12 cellular contexts compared by ENCODE assay signal in the genomic region with DNA sequence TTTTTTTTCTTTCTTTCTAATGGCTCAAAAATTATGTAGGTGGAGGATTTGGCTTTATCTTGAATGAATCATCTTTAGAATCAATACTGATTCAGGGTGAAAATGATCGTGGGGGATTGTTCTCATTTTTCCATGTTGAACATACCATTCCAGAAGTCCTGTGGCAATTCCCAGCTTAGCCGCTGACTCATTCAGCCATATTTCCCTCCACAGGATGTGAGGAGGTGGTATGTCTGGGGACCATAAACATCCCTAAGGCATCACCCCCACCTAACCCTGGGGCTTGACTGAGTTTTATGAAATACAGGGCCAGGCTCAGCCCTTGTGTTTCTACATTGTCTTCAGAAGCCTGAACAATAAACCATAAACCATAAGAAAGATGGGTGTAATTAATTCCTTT.
DNase-seq lines count a peak whose midpoint lies in the region; ATAC-seq, FAIRE-seq and TF ChIP-seq lines count a peak whose summit lies in the region.
"Had no signal": no experiment of that assay in that cellular context is flagged by ENCODE, and none has a peak within 500 bp of the region (broad histone marks: within the 10 kb centered on the region; RNA-seq: fewer than 3 reads in every experiment).

No MANE protein-coding gene starts in this region.

- FAIRE-seq in small intestine (lab: Jason Lieb, UNC): no peak

- CTCF ChIA-PET in HCT116 (lab: Charles Lee): no interaction called here

- H3K36me3 ChIP-seq in HCT116 (ENCODE audit: control insufficient read depth in 1 of 2, insufficient read depth in 2 of 2, low read length in 2 of 2) (no peaks in the 10 kb centered on the region), small intestine (ENCODE audit: control insufficient read depth in 2 of 2, insufficient read depth in 2 of 2, low read length in 2 of 2) (no peaks in the 10 kb centered on the region)
- H3K36me3 ChIP-seq: neutrophil had no signal

- no peak for TF ChIP-seq CTCF in HCT116 (IDR thresholded peaks at IDR 0.05 in 2 of 3, conservative IDR thresholded peaks at IDR 0.05 in 1 of 3; ENCODE audit: borderline replicate concordance in 1 of 3, insufficient read depth in 1 of 3, low read depth in 2 of 3, low read length in 2 of 3)

- no TSS peak for BruUV-seq in HCT116 (replicated peaks; lab: Mats Ljungman, UMichigan)

- H3K4me2 ChIP-seq in HCT116 (ENCODE audit: low read length): peak overlapping the region; percentile 25; the same call in 1 of the 2 replicates

- H3K27ac ChIP-seq in HCT116 (ENCODE audit: low read depth, low read length) (no peak overlapping the region), small intestine (ENCODE audit: low read depth in 1 of 2, low read length in 1 of 2) (no peak overlapping the region)
- H3K27ac ChIP-seq: neutrophil, testis had no signal

- TF ChIP-seq POLR2A in HCT116 (IDR thresholded peaks at IDR 0.05; ENCODE audit: borderline replicate concordance, extremely low read depth, insufficient read depth, insufficient read length): no peak

- H3K4me3 ChIP-seq in HCT116 (replicated peaks in 1 of 2; ENCODE audit: low read depth in 1 of 2, low read length in 2 of 2) (no peak overlapping the region), small intestine (ENCODE audit: low read depth in 1 of 2, low read length in 2 of 2) (no peak overlapping the region)
- H3K4me3 ChIP-seq: testis had no signal

- POLR2A ChIA-PET in HCT116 (lab: Charles Lee): no interaction called here

- 81 to 87% (median 81%) methylated on average over 2 of the region's 2 CpGs for WGBS in small intestine, 3 donors

- intact Hi-C loops in HCT116 (cut with micrococcal nuclease): no loop called here

- no peak for TF ChIP-seq RAD21 in HCT116 (IDR thresholded peaks at IDR 0.05; ENCODE audit: low read depth)

- DNase-seq in HCT116 (ENCODE audit: low read depth, low spot score) (no peak), amniotic stem cell (lab: John Stamatoyannopoulos, UW) (peak; percentile 76), glomerular visceral epithelial cell (ENCODE audit: extremely low spot score) (peak; percentile 88), small intestine (no peak), DMS114 treated with DMSO at 0.1 percent for 48 hours (lab: John Stamatoyannopoulos, UW; ENCODE audit: unreplicated experiment) (no peak)
- DNase-seq: activated CD4-positive, alpha-beta T cell treated with anti-CD3 and anti-CD28 coated beads, Interleukin-2, amount 10 ng/mL, durations not matched to agents 7 days and 5 days; activated naive CD4-positive, alpha-beta T cell treated with anti-CD3 and anti-CD28 coated beads, Interleukin-2, amount 10 ng/mL, durations not matched to agents 7 days and 5 days; Right ventricle myocardium superior; testis had no signal

- no peaks in the 10 kb centered on the region for H3K9me3 ChIP-seq in HCT116 (ENCODE audit: control insufficient read depth in 1 of 2, insufficient read depth in 1 of 2, low read depth in 1 of 2, low read length in 2 of 2)
- no peaks in the 10 kb centered on the region for H3K9me3 ChIP-seq in small intestine (ENCODE audit: control insufficient read depth, low read depth)
- H3K9me3 ChIP-seq: neutrophil, testis had no signal

- peaks cover 0 to 7% of the 10 kb centered on the region in 2 experiments; a peak in 2 of 4 replicates for H3K4me1 ChIP-seq in HCT116 (ENCODE audit: control insufficient read depth in 1 of 2, insufficient read depth in 2 of 2, low read length in 2 of 2)
- no peaks in the 10 kb centered on the region for H3K4me1 ChIP-seq in small intestine (ENCODE audit: control insufficient read depth in 2 of 2, insufficient read depth in 1 of 2, low read depth in 1 of 2, low read length in 1 of 2)

- no peak overlapping the region for H3K9ac ChIP-seq in HCT116 (ENCODE audit: low read length)

- H3K79me2 ChIP-seq in HCT116 (ENCODE audit: insufficient read depth, low read length): no peaks in the 10 kb centered on the region

- no peak overlapping the region for H2AFZ ChIP-seq in HCT116 (ENCODE audit: low read depth, low read length, poor library complexity, severe bottlenecking)

- no peaks in the 10 kb centered on the region for H3K27me3 ChIP-seq in HCT116 (ENCODE audit: insufficient read depth, low read length)
- H3K27me3 ChIP-seq in small intestine (ENCODE audit: control insufficient read depth in 2 of 2, insufficient read depth in 2 of 2, low read length in 2 of 2): no peaks in the 10 kb centered on the region
- H3K27me3 ChIP-seq: neutrophil, testis had no signal

- no peaks in the 10 kb centered on the region for H3K9me2 ChIP-seq in HCT116 (ENCODE audit: insufficient read depth)

- H4K20me1 ChIP-seq in HCT116 (ENCODE audit: insufficient read depth): no peaks in the 10 kb centered on the region

- RAD21 ChIA-PET in HCT116 (lab: Charles Lee; ENCODE audit: low non-redundant PET in 1 of 2, low total read pairs in 2 of 2, uncharacterized antibody in 2 of 2, unreplicated experiment in 2 of 2): no interaction called here

- ATAC-seq in HCT116 (no peak), HG03108 (IDR thresholded peaks at IDR 0.05; ENCODE audit: unreplicated experiment) (no peak), HG02610 (IDR thresholded peaks at IDR 0.05; ENCODE audit: unreplicated experiment) (no peak)

TF ChIP-seq in HCT116, 20 proteins besides CTCF, POLR2A, EP300 and RAD21:
- TF ChIP-seq TCF7L2 (IDR thresholded peaks at IDR 0.05; ENCODE audit: borderline replicate concordance, extremely low read depth, insufficient read depth, insufficient read length): no peak
- TF ChIP-seq, protein P1, sequence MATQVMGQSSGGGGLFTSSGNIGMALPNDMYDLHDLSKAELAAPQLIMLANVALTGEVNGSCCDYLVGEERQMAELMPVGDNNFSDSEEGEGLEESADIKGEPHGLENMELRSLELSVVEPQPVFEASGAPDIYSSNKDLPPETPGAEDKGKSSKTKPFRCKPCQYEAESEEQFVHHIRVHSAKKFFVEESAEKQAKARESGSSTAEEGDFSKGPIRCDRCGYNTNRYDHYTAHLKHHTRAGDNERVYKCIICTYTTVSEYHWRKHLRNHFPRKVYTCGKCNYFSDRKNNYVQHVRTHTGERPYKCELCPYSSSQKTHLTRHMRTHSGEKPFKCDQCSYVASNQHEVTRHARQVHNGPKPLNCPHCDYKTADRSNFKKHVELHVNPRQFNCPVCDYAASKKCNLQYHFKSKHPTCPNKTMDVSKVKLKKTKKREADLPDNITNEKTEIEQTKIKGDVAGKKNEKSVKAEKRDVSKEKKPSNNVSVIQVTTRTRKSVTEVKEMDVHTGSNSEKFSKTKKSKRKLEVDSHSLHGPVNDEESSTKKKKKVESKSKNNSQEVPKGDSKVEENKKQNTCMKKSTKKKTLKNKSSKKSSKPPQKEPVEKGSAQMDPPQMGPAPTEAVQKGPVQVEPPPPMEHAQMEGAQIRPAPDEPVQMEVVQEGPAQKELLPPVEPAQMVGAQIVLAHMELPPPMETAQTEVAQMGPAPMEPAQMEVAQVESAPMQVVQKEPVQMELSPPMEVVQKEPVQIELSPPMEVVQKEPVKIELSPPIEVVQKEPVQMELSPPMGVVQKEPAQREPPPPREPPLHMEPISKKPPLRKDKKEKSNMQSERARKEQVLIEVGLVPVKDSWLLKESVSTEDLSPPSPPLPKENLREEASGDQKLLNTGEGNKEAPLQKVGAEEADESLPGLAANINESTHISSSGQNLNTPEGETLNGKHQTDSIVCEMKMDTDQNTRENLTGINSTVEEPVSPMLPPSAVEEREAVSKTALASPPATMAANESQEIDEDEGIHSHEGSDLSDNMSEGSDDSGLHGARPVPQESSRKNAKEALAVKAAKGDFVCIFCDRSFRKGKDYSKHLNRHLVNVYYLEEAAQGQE (IDR thresholded peaks at IDR 0.05; ENCODE audit: low read depth): no peak
- TF ChIP-seq, protein P2, sequence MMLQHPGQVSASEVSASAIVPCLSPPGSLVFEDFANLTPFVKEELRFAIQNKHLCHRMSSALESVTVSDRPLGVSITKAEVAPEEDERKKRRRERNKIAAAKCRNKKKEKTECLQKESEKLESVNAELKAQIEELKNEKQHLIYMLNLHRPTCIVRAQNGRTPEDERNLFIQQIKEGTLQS (IDR thresholded peaks at IDR 0.05): no peak
- TF ChIP-seq, protein P3, sequence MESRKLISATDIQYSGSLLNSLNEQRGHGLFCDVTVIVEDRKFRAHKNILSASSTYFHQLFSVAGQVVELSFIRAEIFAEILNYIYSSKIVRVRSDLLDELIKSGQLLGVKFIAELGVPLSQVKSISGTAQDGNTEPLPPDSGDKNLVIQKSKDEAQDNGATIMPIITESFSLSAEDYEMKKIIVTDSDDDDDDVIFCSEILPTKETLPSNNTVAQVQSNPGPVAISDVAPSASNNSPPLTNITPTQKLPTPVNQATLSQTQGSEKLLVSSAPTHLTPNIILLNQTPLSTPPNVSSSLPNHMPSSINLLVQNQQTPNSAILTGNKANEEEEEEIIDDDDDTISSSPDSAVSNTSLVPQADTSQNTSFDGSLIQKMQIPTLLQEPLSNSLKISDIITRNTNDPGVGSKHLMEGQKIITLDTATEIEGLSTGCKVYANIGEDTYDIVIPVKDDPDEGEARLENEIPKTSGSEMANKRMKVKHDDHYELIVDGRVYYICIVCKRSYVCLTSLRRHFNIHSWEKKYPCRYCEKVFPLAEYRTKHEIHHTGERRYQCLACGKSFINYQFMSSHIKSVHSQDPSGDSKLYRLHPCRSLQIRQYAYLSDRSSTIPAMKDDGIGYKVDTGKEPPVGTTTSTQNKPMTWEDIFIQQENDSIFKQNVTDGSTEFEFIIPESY (IDR thresholded peaks at IDR 0.05; ENCODE audit: extremely low read depth, insufficient replicate concordance, low read length): no peak
- TF ChIP-seq YY1 (IDR thresholded peaks at IDR 0.05; ENCODE audit: extremely low read depth, insufficient replicate concordance, low read depth, low read length): no peak
- no peak for TF ChIP-seq POLR2AphosphoS5 (IDR thresholded peaks at IDR 0.05; ENCODE audit: low read depth, low read length)
- no peak for TF ChIP-seq CEBPB (IDR thresholded peaks at IDR 0.05; ENCODE audit: low read depth)
TF ChIP-seq in HCT116: peak in this region for 0.

Comparison
In these comparisons a context has a peak if more than half of its experiments do, and no peak if none do; other contexts are left out.
1. DNase-seq: peak in amniotic stem cell (single experiment) and glomerular visceral epithelial cell (single experiment); none in HCT116 (single experiment), small intestine (single experiment) and DMS114 treated with DMSO at 0.1 percent for 48 hours (single experiment).